ENCODE assay signal across 11 cellular contexts in the genomic region with DNA sequence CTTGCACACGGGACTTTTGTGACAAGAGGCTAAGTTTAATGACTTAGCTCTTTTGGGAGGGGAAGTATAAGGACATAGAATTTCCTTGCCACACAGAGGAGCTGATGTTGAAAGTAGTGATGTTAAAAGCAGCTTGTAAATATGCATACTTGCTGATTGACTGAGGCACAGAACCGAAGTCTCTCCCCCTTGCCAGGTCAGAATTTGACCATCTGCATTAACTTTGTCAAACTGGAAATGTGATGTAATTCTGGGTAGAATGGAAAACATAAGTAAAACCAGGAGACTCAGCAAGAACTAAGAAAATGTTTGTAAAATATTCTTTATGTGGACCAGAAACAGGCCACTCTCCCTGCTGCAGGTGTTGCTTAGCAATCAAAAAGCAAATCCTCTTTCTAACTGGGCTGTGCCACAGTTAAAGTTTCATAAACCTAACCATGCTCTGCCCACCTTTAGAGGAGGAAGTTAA.
DNase-seq lines count a peak whose midpoint lies in the region; ATAC-seq and TF ChIP-seq lines count a peak whose summit lies in the region.
"Had no signal": no experiment of that assay in that cellular context is flagged by ENCODE, and none has a peak within 500 bp of the region (broad histone marks: within the 10 kb centered on the region; RNA-seq: fewer than 3 reads in every experiment).

No MANE protein-coding gene starts in this region.

- no peak overlapping the region for H3K4me3 Mint-ChIP-seq in activated T-helper 17 cell treated with anti-CD3 and anti-CD28 coated beads, Interleukin-2, amount 50 U/mL, for 72 hours
- no peak overlapping the region for H3K4me3 Mint-ChIP-seq in mesothelial cell of epicardium
- H3K4me3 Mint-ChIP-seq: CD8-positive, alpha-beta T cell had no signal

- no peaks in the 10 kb centered on the region for H3K36me3 Mint-ChIP-seq in activated T-helper 17 cell treated with anti-CD3 and anti-CD28 coated beads, Interleukin-2, amount 50 U/mL, for 72 hours (ENCODE audit: low read depth)
- H3K36me3 Mint-ChIP-seq in mesothelial cell of epicardium, result no peaks in the 10 kb centered on the region

- no peak for TF ChIP-seq CTCF in mesothelial cell of epicardium (IDR thresholded peaks at IDR 0.05; ENCODE audit: unreplicated experiment)

- no peaks in the 10 kb centered on the region for H3K27me3 Mint-ChIP-seq in activated T-helper 17 cell treated with anti-CD3 and anti-CD28 coated beads, Interleukin-2, amount 50 U/mL, for 72 hours
- H3K27me3 Mint-ChIP-seq in mesothelial cell of epicardium (ENCODE audit: low read depth), result no peaks in the 10 kb centered on the region

- H3K27ac Mint-ChIP-seq in activated T-helper 17 cell treated with anti-CD3 and anti-CD28 coated beads, Interleukin-2, amount 50 U/mL, for 72 hours, result no peak overlapping the region
- H3K27ac Mint-ChIP-seq in mesothelial cell of epicardium, result no peak overlapping the region

- no peaks in the 10 kb centered on the region for H3K9me3 Mint-ChIP-seq in activated T-helper 17 cell treated with anti-CD3 and anti-CD28 coated beads, Interleukin-2, amount 50 U/mL, for 72 hours
- H3K9me3 Mint-ChIP-seq in mesothelial cell of epicardium, result no peaks in the 10 kb centered on the region
- H3K9me3 Mint-ChIP-seq: CD8-positive, alpha-beta T cell had no signal

- ATAC-seq in GM19351 (IDR thresholded peaks at IDR 0.05; ENCODE audit: unreplicated experiment), result peak; percentile 50
- peak; percentile 56 for ATAC-seq in HG02981 (IDR thresholded peaks at IDR 0.05; ENCODE audit: unreplicated experiment)
- peak; percentile 71 for ATAC-seq in activated T-helper 17 cell treated with anti-CD3 and anti-CD28 coated beads, Interleukin-2, amount 50 U/mL, for 72 hours (replicated peaks)
- ATAC-seq: CD8-positive, alpha-beta T cell had no signal

- H3K36me3 ChIP-seq in H7 (replicated peaks; ENCODE audit: control insufficient read depth, insufficient read depth, low read length), result no peaks in the 10 kb centered on the region

- no peaks in the 10 kb centered on the region for H3K27me3 ChIP-seq in H7 (ENCODE audit: control insufficient read depth, insufficient read depth, low read length)

- no peak overlapping the region for H3K4me3 ChIP-seq in H7 (ENCODE audit: insufficient read depth, low read depth, low read length)

- peak; percentile 62 for DNase-seq in GF-D8 (lab: John Stamatoyannopoulos, UW)
- DNase-seq in NCI-H2227 (lab: John Stamatoyannopoulos, UW; ENCODE audit: unreplicated experiment), result no peak
- no peak for DNase-seq in mesothelial cell of epicardium (ENCODE audit: low spot score in 2 of 2, unreplicated experiment in 2 of 2)
- DNase-seq in H7, result no peak
- no peak for DNase-seq in DMS 273 (lab: John Stamatoyannopoulos, UW; ENCODE audit: unreplicated experiment)
- DNase-seq: CD8-positive, alpha-beta T cell; KBM-7; occipital lobe had no signal

- H3K4me1 Mint-ChIP-seq in activated T-helper 17 cell treated with anti-CD3 and anti-CD28 coated beads, Interleukin-2, amount 50 U/mL, for 72 hours, result no peaks in the 10 kb centered on the region
- peaks cover 5% of the 10 kb centered on the region for H3K4me1 Mint-ChIP-seq in mesothelial cell of epicardium
